9 cellular contexts compared by ENCODE assay signal in the genomic region with DNA sequence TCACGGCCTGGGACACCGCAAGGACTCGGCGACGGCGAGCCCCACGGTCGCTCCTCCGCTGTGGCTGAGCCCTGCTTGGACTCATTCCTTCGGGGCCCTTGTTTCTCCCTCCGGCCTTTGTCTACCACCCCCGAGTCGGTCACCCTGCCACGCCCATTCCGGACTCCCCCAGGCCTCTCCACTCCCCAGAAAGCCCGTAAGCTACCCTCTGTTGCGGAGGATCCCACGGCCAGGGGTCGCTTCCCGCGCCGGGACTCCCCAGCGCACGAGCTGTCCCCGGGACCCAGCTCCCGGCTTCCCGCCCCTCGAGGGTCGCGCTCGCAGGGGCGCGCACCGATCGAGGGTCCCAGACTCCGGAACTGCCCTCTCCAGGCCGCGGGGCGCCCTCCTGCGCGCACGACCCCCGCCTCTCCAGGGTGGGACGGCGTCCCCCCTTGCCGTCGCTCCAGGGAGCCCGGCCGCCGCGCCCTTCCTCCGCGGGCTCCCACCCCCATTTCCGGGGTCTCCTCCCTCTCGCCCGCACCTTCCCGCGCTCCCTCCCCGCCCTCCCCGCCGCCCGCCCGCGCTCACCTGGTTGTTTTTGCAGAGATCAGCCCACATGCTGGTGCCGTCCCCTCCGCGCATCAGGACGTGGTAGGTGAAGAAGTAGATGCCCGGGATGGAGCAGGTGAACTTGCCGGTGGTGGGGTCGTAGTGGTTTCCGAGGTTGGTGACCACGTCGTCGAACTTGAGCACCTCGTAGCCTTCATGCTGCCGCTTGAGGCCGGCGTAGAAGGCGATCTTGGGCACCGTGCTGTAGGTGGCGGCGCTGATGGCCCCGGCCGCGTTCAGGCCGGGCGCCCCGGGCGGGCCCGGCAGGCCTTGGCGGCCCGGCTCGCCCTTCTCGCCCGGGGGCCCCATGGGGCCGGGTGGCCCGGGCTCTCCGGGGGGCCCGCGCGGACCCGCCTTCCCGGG. TPM values are rescaled to one million over a fixed set of nuclear protein-coding genes. Genes with fewer than 3 reads are reported as not detected.
DNase-seq lines count a peak whose midpoint lies in the region; ATAC-seq lines count a peak whose summit lies in the region.
"Had no signal": no experiment of that assay in that cellular context is flagged by ENCODE, and none has a peak within 500 bp of the region (broad histone marks: within the 10 kb centered on the region; RNA-seq: fewer than 3 reads in every experiment).

No MANE protein-coding gene starts in this region.

- H3K9me3 Mint-ChIP-seq in activated CD8-positive, alpha-beta T cell treated with anti-CD3 and anti-CD28 coated beads, Interleukin-2, amount 10 ng/mL, durations not matched to agents 7 days and 5 days (ENCODE audit: insufficient read depth): no peaks in the 10 kb centered on the region

- peaks cover 3% of the 10 kb centered on the region for H3K36me3 Mint-ChIP-seq in activated CD8-positive, alpha-beta T cell treated with anti-CD3 and anti-CD28 coated beads, Interleukin-2, amount 10 ng/mL, durations not matched to agents 7 days and 5 days (ENCODE audit: low read depth)

- peaks cover 4% of the 10 kb centered on the region for H3K4me1 ChIP-seq in urinary bladder (ENCODE audit: insufficient read depth)

- H3K4me1 Mint-ChIP-seq in activated CD8-positive, alpha-beta T cell treated with anti-CD3 and anti-CD28 coated beads, Interleukin-2, amount 10 ng/mL, durations not matched to agents 7 days and 5 days (ENCODE audit: low read depth): peaks cover 10% of the 10 kb centered on the region

- H3K27ac Mint-ChIP-seq in activated CD8-positive, alpha-beta T cell treated with anti-CD3 and anti-CD28 coated beads, Interleukin-2, amount 10 ng/mL, durations not matched to agents 7 days and 5 days: no peak overlapping the region

- peak; percentile 35 for DNase-seq in activated CD4-positive, alpha-beta T cell treated with anti-CD3 and anti-CD28 coated beads for 48 hours
- no peak for DNase-seq in activated CD4-positive, alpha-beta T cell treated with anti-CD3 and anti-CD28 coated beads for 1 hour
- peak; percentile 23 for DNase-seq in activated CD8-positive, alpha-beta T cell treated with anti-CD3 and anti-CD28 coated beads, Interleukin-2, amount 10 ng/mL, durations not matched to agents 7 days and 5 days
- peak in 1 of 2 donors; percentile 4 for DNase-seq in left colon
- no peak for DNase-seq in kidney glomerular epithelial cell (lab: John Stamatoyannopoulos, UW)
- no peak for DNase-seq in SKM-1 (lab: John Stamatoyannopoulos, UW; ENCODE audit: unreplicated experiment)
- DNase-seq: DND-41 had no signal

- intact Hi-C loops in left colon (cut with DNase I, micrococcal nuclease): no loop called here

- peak overlapping the region; percentile 44 for H3K4me3 ChIP-seq in urinary bladder (ENCODE audit: low read depth, low read length)

- WGBS in urinary bladder: 2% methylated on average over 104 of the region's 104 CpGs

- CTCF ChIA-PET in activated CD8-positive, alpha-beta T cell treated with anti-CD3 and anti-CD28 coated beads, Interleukin-2, amount 10 ng/mL, durations not matched to agents 7 days and 5 days (lab: Charles Lee): no interaction called here

- H3K4me3 Mint-ChIP-seq in activated CD8-positive, alpha-beta T cell treated with anti-CD3 and anti-CD28 coated beads, Interleukin-2, amount 10 ng/mL, durations not matched to agents 7 days and 5 days: peak overlapping the region; percentile 69

- ATAC-seq in HG02678 (IDR thresholded peaks at IDR 0.05; ENCODE audit: unreplicated experiment) (peak; percentile 28), left colon (peak; percentile 55)
- peak; percentile 55 for ATAC-seq in activated CD8-positive, alpha-beta T cell treated with anti-CD3 and anti-CD28 coated beads, Interleukin-2, amount 10 ng/mL, durations not matched to agents 7 days and 5 days

- POLR2A ChIA-PET in activated CD8-positive, alpha-beta T cell treated with anti-CD3 and anti-CD28 coated beads, Interleukin-2, amount 10 ng/mL, durations not matched to agents 7 days and 5 days (lab: Charles Lee): no interaction called here

- peaks cover 38% of the 10 kb centered on the region for H3K27me3 Mint-ChIP-seq in activated CD8-positive, alpha-beta T cell treated with anti-CD3 and anti-CD28 coated beads, Interleukin-2, amount 10 ng/mL, durations not matched to agents 7 days and 5 days (ENCODE audit: low read depth)

- H3K27ac ChIP-seq in urinary bladder (ENCODE audit: low read depth): no peak overlapping the region

- peaks cover 2% of the 10 kb centered on the region for H3K36me3 ChIP-seq in urinary bladder (ENCODE audit: insufficient read depth)

RNA-seq across cellular contexts. Expression of gene C1QL3, which starts 1.5 kb away (rescaled TPM):
- not detected for total RNA-seq in activated CD8-positive, alpha-beta T cell treated with anti-CD3 and anti-CD28 coated beads, Interleukin-2, amount 10 ng/mL, durations not matched to agents 7 days and 5 days
- total RNA-seq in left colon: under 1 TPM; 0.11 to 0.12 TPM
- 0.21 TPM for total RNA-seq in urinary bladder
- 0.05 TPM for polyA plus RNA-seq in urinary bladder

Comparison
In these comparisons a context has a peak if more than half of its experiments do, and no peak if none do; other contexts are left out.
1. DNase-seq: peak in activated CD4-positive, alpha-beta T cell treated with anti-CD3 and anti-CD28 coated beads for 48 hours (single experiment) and activated CD8-positive, alpha-beta T cell treated with anti-CD3 and anti-CD28 coated beads, Interleukin-2, amount 10 ng/mL, durations not matched to agents 7 days and 5 days (single experiment); none in activated CD4-positive, alpha-beta T cell treated with anti-CD3 and anti-CD28 coated beads for 1 hour (single experiment), kidney glomerular epithelial cell (single experiment) and SKM-1 (single experiment).
2. Peak in every context shown above with its lines, with median percentiles within 50 percentile points of each other: ATAC-seq.